Comparison of ENCODE assay signal across 1 cellular context in the genomic region with DNA sequence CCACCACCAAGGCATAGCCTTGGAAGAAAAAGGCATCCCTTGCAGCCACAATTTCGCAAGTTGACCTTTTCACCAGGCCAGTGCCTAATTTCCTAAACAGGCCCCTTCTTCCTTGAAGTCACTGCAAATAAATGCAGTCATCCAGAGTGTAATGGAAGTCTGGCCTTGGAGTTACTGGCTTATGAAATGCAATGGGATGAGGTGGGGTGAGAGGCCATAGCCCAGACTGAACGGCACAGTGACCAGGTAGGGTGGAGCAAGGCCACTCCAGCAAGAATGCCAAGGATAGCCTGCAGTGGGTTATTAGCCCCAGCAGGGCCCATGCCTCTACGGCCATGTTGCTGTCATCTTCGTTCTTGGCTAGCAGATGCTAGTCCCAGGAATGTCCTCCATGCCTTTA.
TF ChIP-seq lines count a peak whose summit lies in the region.

No MANE protein-coding gene starts in this region.

TF ChIP-seq in H1, 55 proteins besides CTCF, POLR2A, EP300 and RAD21:
- TF ChIP-seq BACH1 (IDR thresholded peaks at IDR 0.05; ENCODE audit: low read length) (no peak), CHD2 (IDR thresholded peaks at IDR 0.05; ENCODE audit: low read length) (no peak), POLR2AphosphoS5 (IDR thresholded peaks at IDR 0.05; ENCODE audit: low read depth, low read length) (no peak), CBX5 (IDR thresholded peaks at IDR 0.05; ENCODE audit: low read depth, low read length) (no peak), TBP (IDR thresholded peaks at IDR 0.05; ENCODE audit: low read depth, low read length) (no peak), TCF12 (IDR thresholded peaks at IDR 0.05; ENCODE audit: low read depth, low read length) (no peak), MAFK (IDR thresholded peaks at IDR 0.05; ENCODE audit: low read depth, low read length) (no peak)
- TF ChIP-seq, protein P1, sequence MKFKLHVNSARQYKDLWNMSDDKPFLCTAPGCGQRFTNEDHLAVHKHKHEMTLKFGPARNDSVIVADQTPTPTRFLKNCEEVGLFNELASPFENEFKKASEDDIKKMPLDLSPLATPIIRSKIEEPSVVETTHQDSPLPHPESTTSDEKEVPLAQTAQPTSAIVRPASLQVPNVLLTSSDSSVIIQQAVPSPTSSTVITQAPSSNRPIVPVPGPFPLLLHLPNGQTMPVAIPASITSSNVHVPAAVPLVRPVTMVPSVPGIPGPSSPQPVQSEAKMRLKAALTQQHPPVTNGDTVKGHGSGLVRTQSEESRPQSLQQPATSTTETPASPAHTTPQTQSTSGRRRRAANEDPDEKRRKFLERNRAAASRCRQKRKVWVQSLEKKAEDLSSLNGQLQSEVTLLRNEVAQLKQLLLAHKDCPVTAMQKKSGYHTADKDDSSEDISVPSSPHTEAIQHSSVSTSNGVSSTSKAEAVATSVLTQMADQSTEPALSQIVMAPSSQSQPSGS (IDR thresholded peaks at IDR 0.05; ENCODE audit: low read length) = no peak
- TF ChIP-seq, protein P2, sequence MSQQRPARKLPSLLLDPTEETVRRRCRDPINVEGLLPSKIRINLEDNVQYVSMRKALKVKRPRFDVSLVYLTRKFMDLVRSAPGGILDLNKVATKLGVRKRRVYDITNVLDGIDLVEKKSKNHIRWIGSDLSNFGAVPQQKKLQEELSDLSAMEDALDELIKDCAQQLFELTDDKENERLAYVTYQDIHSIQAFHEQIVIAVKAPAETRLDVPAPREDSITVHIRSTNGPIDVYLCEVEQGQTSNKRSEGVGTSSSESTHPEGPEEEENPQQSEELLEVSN (IDR thresholded peaks at IDR 0.05) = no peak
